ENCODE assay signal across 1 cellular context in genomic region chr4:40255722-40256281, GRCh38.
TF ChIP-seq lines count a peak whose summit lies in the region.

No MANE protein-coding gene starts in this region.

TF ChIP-seq in HEK293, 187 proteins besides CTCF, POLR2A, EP300 and RAD21 (continued from another document and continues in another):
- TF ChIP-seq ZBTB11 (tag by site-specific recombination; conservative IDR thresholded peaks at IDR 0.05; ENCODE audit: low read depth) (no peak), ZNF76 (tag by site-specific recombination; IDR thresholded peaks at IDR 0.05; ENCODE audit: borderline replicate concordance, low read depth) (no peak), ZNF391 (tag by site-specific recombination; IDR thresholded peaks at IDR 0.05; ENCODE audit: borderline replicate concordance, low read depth) (no peak), SP7 (tag by site-specific recombination; IDR thresholded peaks at IDR 0.05) (peak; percentile 90), ZNF785 (tag by site-specific recombination; IDR thresholded peaks at IDR 0.05) (no peak), ZNF791 (tag by site-specific recombination; IDR thresholded peaks at IDR 0.05) (no peak), ZIC2 (tag by site-specific recombination; IDR thresholded peaks at IDR 0.05) (no peak), ZBTB20 (tag by site-specific recombination; IDR thresholded peaks at IDR 0.05) (no peak), ZNF704 (tag by site-specific recombination; IDR thresholded peaks at IDR 0.05) (no peak), ZNF211 (tag by site-specific recombination; IDR thresholded peaks at IDR 0.05; ENCODE audit: low read depth) (no peak), ZNF214 (tag by site-specific recombination; IDR thresholded peaks at IDR 0.05; ENCODE audit: borderline replicate concordance) (no peak), ZBTB48 (tag by site-specific recombination; IDR thresholded peaks at IDR 0.05) (no peak), ZNF510 (tag by site-specific recombination; IDR thresholded peaks at IDR 0.05; ENCODE audit: insufficient replicate concordance) (no peak), ZNF292 (tag by site-specific recombination; IDR thresholded peaks at IDR 0.05; ENCODE audit: borderline replicate concordance, low read depth) (no peak), ZNF692 (tag by site-specific recombination; IDR thresholded peaks at IDR 0.05) (no peak), AEBP2 (tag by site-specific recombination; IDR thresholded peaks at IDR 0.05; ENCODE audit: borderline replicate concordance) (no peak), ZNF514 (tag by site-specific recombination; IDR thresholded peaks at IDR 0.05) (no peak), ZNF670 (tag by site-specific recombination; IDR thresholded peaks at IDR 0.05; ENCODE audit: low read depth) (no peak), ZNF623 (tag by site-specific recombination; IDR thresholded peaks at IDR 0.05) (0 out of 2 replicates have a peak, but pooled peaks have one; percentile 19), ZSCAN18 (tag by site-specific recombination; IDR thresholded peaks at IDR 0.05) (no peak), ZBTB8A (tag by site-specific recombination; IDR thresholded peaks at IDR 0.05) (no peak), ZSCAN16 (tag by site-specific recombination; IDR thresholded peaks at IDR 0.05) (no peak), ZNF629 (tag by site-specific recombination; IDR thresholded peaks at IDR 0.05) (peak; percentile 99), ZNF548 (tag by site-specific recombination; IDR thresholded peaks at IDR 0.05) (no peak), TSHZ1 (tag by site-specific recombination; IDR thresholded peaks at IDR 0.05; ENCODE audit: borderline replicate concordance) (no peak), KLF7 (tag by site-specific recombination; IDR thresholded peaks at IDR 0.05; ENCODE audit: borderline replicate concordance) (no peak), HOXD13 (CRISPR knock-in tag; IDR thresholded peaks at IDR 0.05; ENCODE audit: borderline replicate concordance) (no peak), SCRT1 (tag by site-specific recombination; IDR thresholded peaks at IDR 0.05; ENCODE audit: borderline replicate concordance) (no peak), ZNF549 (tag by site-specific recombination; IDR thresholded peaks at IDR 0.05) (peak; percentile 36; the same call in 1 of the 2 replicates), PBX3 (CRISPR knock-in tag; IDR thresholded peaks at IDR 0.05) (no peak), ZNF341 (tag by site-specific recombination; IDR thresholded peaks at IDR 0.05; ENCODE audit: low read depth) (no peak), ZBTB17 (tag by site-specific recombination; IDR thresholded peaks at IDR 0.05) (peak; percentile 53; the same call in 1 of the 2 replicates), ZSCAN5A (tag by site-specific recombination; IDR thresholded peaks at IDR 0.05) (no peak), SCRT2 (tag by site-specific recombination; IDR thresholded peaks at IDR 0.05) (no peak), ZNF426 (tag by site-specific recombination; IDR thresholded peaks at IDR 0.05) (no peak), INSM2 (tag by site-specific recombination; IDR thresholded peaks at IDR 0.05) (peak; percentile 98), ZNF362 (tag by site-specific recombination; IDR thresholded peaks at IDR 0.05) (peak; percentile 70), GLIS1 (tag by site-specific recombination; IDR thresholded peaks at IDR 0.05) (peak; percentile 29), ZSCAN30 (tag by site-specific recombination; IDR thresholded peaks at IDR 0.05) (no peak), GLIS2 (tag by site-specific recombination; IDR thresholded peaks at IDR 0.05) (no peak), ZNF155 (tag by site-specific recombination; IDR thresholded peaks at IDR 0.05) (no peak), ZBTB21 (tag by site-specific recombination; IDR thresholded peaks at IDR 0.05) (peak; percentile 98), IKZF3 (tag by site-specific recombination; IDR thresholded peaks at IDR 0.05) (peak; percentile 60), ZNF664 (tag by site-specific recombination; IDR thresholded peaks at IDR 0.05) (no peak), ZNF843 (tag by site-specific recombination; IDR thresholded peaks at IDR 0.05) (no peak)
